Comparison of ENCODE assay signal across 8 cellular contexts in genomic region chr3:160754855-160755747, GRCh38. TPM values are rescaled to one million over a fixed set of nuclear protein-coding genes. Genes with fewer than 3 reads are reported as not detected.
A peak's percentile ranks its signal among the peaks of the same experiment; 100 is the strongest.
DNase-seq lines count a peak whose midpoint lies in the region; ATAC-seq and TF ChIP-seq lines count a peak whose summit lies in the region.

No MANE protein-coding gene starts in this region.

- intact Hi-C loops in heart right ventricle (cut with DNase I), result loop anchor here in 8 of 10 donors (2.0 to 10.0 kb wide), 14 partner anchors 42 to 470 kb away; partner anchors contain the start of genes KPNA4 (in 6 of the 8) and NMD3 (in 2 of the 8)
- intact Hi-C loops in posterior vena cava (cut with DNase I), result loop anchor here in 1 of 2 donors (10.0 kb wide), 1 partner anchor 50 kb away; no protein-coding TSS in a partner anchor

- 0% methylated on average over 81 to 85 of the region's 85 CpGs for WGBS in heart right ventricle, 2 donors
- WGBS in upper lobe of left lung, 2 donors, result 0 to 2% methylated on average over 5 to 51 of the region's 85 CpGs

- ATAC-seq in GM18498 (IDR thresholded peaks at IDR 0.05; ENCODE audit: unreplicated experiment) (peak; percentile 91), HG02870 (IDR thresholded peaks at IDR 0.05; ENCODE audit: unreplicated experiment) (peak; percentile 85), T-cell (replicated peaks in 1 of 4) (peak; percentile 83 to 89 (median 84)), heart right ventricle (peak; percentile 92 to 98 (median 95)), upper lobe of left lung (ENCODE audit: low FRiP score in 2 of 2) (peak; percentile 97)

- peak overlapping the region; percentile 91 to 96 (median 94) for H3K4me3 Mint-ChIP-seq in T-cell

- H3K36me3 ChIP-seq in heart right ventricle (no peaks in the 10 kb centered on the region), upper lobe of left lung (no peaks in the 10 kb centered on the region)

- peaks cover 8 to 11% of the 10 kb centered on the region in 2 donors for H3K27me3 Mint-ChIP-seq in T-cell

- peak in 3 of 4 donors; percentile 63 to 87 (median 83) for TF ChIP-seq POLR2A in upper lobe of left lung (IDR thresholded peaks at IDR 0.05)

- DNase-seq in NCI-H1436 treated with DMSO at 0.1 percent for 48 hours (lab: John Stamatoyannopoulos, UW) (peak; percentile 87), T-cell (peak; percentile 80 to 92 (median 86)), amniotic epithelial cell (ENCODE audit: low read depth) (peak; percentile 88), heart right ventricle (peak; percentile 93 to 95), posterior vena cava (ENCODE audit: low spot score) (peak; percentile 97), upper lobe of left lung (peak; percentile 94 to 99)

- H3K27me3 ChIP-seq in heart right ventricle (no peaks in the 10 kb centered on the region), upper lobe of left lung (no peaks in the 10 kb centered on the region)

- peaks cover 28 to 38% (median 35%) of the 10 kb centered on the region in 3 donors for H3K4me1 Mint-ChIP-seq in T-cell

- H3K36me3 Mint-ChIP-seq in T-cell, result no peaks in the 10 kb centered on the region

- peak in 1 of 9 donors; percentile 13 for TF ChIP-seq CTCF in heart right ventricle (IDR thresholded peaks at IDR 0.05)
- peak in 2 of 6 experiments; percentile 2 to 23 for TF ChIP-seq CTCF in upper lobe of left lung (IDR thresholded peaks at IDR 0.05)

- no peaks in the 10 kb centered on the region for H3K9me3 ChIP-seq in heart right ventricle
- no peaks in the 10 kb centered on the region for H3K9me3 ChIP-seq in upper lobe of left lung

- no peaks in the 10 kb centered on the region for H3K9me3 Mint-ChIP-seq in T-cell

- H3K4me3 ChIP-seq in heart right ventricle (peak overlapping the region; percentile 85 to 97 (median 90)), upper lobe of left lung (peak overlapping the region; percentile 63 to 94 (median 72))

- no peak for TF ChIP-seq EP300 in upper lobe of left lung (IDR thresholded peaks at IDR 0.05)

- CTCF ChIA-PET in T-cell (lab: Charles Lee), result interaction anchor here in 1 of 2 donors (0.7 to 1.4 kb wide), 2 partner anchors 191 to 767 kb away, joined by 3 to 4 read pairs; partner anchors contain the start of gene IL12A

- H3K4me1 ChIP-seq in heart right ventricle (peaks cover 0 to 44% (median 35%) of the 10 kb centered on the region in 9 donors), upper lobe of left lung (peaks cover 13 to 26% (median 22%) of the 10 kb centered on the region in 4 donors)

- H3K27ac ChIP-seq in heart right ventricle (peak overlapping the region; percentile 87 to 97 (median 94)), upper lobe of left lung (peak overlapping the region; percentile 89 to 96 (median 92))

- peak overlapping the region; percentile 95 to 98 for H3K27ac Mint-ChIP-seq in T-cell

- POLR2A ChIA-PET in T-cell (lab: Charles Lee), result interaction anchor here in 1 of 2 donors (0.7 to 1.0 kb wide), 2 partner anchors 191 to 306 kb away, joined by 3 read pairs; partner anchors contain the start of gene TRIM59

RNA-seq across cellular contexts. Expression of gene PPM1L, which starts 0.9 kb away (rescaled TPM):
- 1 to 10 TPM; 4.8 to 6.4 (median 5.7) TPM for total RNA-seq in T-cell
- total RNA-seq in heart right ventricle, result 10 to 100 TPM; 35.5 to 55.5 (median 38.8) TPM
- polyA plus RNA-seq in heart right ventricle, result 1 to 10 TPM; 4.4 to 6.9 TPM
- 10 to 100 TPM; 12.3 to 13.0 TPM for total RNA-seq in posterior vena cava
- 10 to 100 TPM; 11.3 to 26.8 (median 18.7) TPM for total RNA-seq in upper lobe of left lung

Comparison
In these comparisons a context has a peak if more than half of its experiments do, and no peak if none do; other contexts are left out.
1. Peak in every context shown above with its lines: DNase-seq, ATAC-seq, H3K4me3 ChIP-seq and H3K27ac ChIP-seq.